23 cellular contexts compared by ENCODE assay signal in genomic region chr13:38620876-38621275, GRCh38.
"Had no signal": no experiment of that assay in that cellular context is flagged by ENCODE, and none has a peak within 500 bp of the region (broad histone marks: within the 10 kb centered on the region; RNA-seq: fewer than 3 reads in every experiment).

No MANE protein-coding gene starts in this region.

- H3K36me3 ChIP-seq: stomach, suprapubic skin, thoracic aorta, thyroid gland, tibial artery, tibial nerve, transverse colon, upper lobe of left lung, upper lobe of right lung, uterus, vagina had no signal

- H3K9me3 ChIP-seq: stomach, suprapubic skin, testis, thoracic aorta, thyroid gland, tibial artery, tibial nerve, transverse colon, upper lobe of left lung, upper lobe of right lung, uterus, vagina had no signal

- H3K4me1 ChIP-seq: stomach, suprapubic skin, testis, thyroid gland, tibial artery, tibial nerve, transverse colon, upper lobe of right lung, uterus, vagina had no signal

- H3K4me3 ChIP-seq: stomach, suprapubic skin, testis, thoracic aorta, thyroid gland, tibial artery, tibial nerve, transverse colon, upper lobe of left lung, upper lobe of right lung, uterus, vagina had no signal

- H3K27ac ChIP-seq: stomach, suprapubic skin, testis, thoracic aorta, thyroid gland, tibial artery, tibial nerve, transverse colon, upper lobe of left lung, upper lobe of right lung, uterus, vagina had no signal

- DNase-seq: stimulated activated CD4-positive, alpha-beta T cell treated with anti-CD3 and anti-CD28 coated beads, Interleukin-2, amount 100 ng/mL, for 48 hours; stimulated activated CD4-positive, alpha-beta T cell treated with anti-CD3 and anti-CD28 coated beads, Interleukin-4, amount 100 ng/mL, for 1 hour; stimulated activated CD4-positive, alpha-beta T cell treated with anti-CD3 and anti-CD28 coated beads, Interleukin-4, amount 100 ng/mL, for 24 hours; stimulated activated CD4-positive, alpha-beta T cell treated with anti-CD3 and anti-CD28 coated beads, Interleukin-4, amount 100 ng/mL, for 4 hours; stimulated activated CD8-positive, alpha-beta memory T cell treated with anti-CD3 and anti-CD28 coated beads, Interleukin-4, amount 100 ng/mL, for 48 hours; stimulated activated naive B cell treated with anti-CD40 and anti-IgM and Interleukin-4, amounts not matched to agents 10 μg/mL and 1 μg/mL and 100 μg/mL, for 72 hours; stimulated activated naive CD4-positive, alpha-beta T cell; stimulated activated naive CD4-positive, alpha-beta T cell treated with Interleukin-2 at 50 U/mL for 16 hours; stimulated activated naive CD8-positive, alpha-beta T cell treated with anti-CD3 and anti-CD28 coated beads, Interleukin-15, amount 100 ng/mL, for 72 hours; stimulated activated naive CD8-positive, alpha-beta T cell treated with anti-CD3 and anti-CD28 coated beads, Interleukin-15, Interleukin-2, amounts not matched to agents 100 U/mL and 50 U/mL, for 24 hours; stomach; substantia nigra; testis; thyroid gland; tibial artery; transverse colon; upper lobe of left lung; upper lobe of right lung; uterus had no signal

- H3K27me3 ChIP-seq: stomach, suprapubic skin, testis, thyroid gland, tibial artery, tibial nerve, transverse colon, upper lobe of left lung, upper lobe of right lung, uterus, vagina had no signal
